Comparison of ENCODE assay signal across 34 cellular contexts in genomic region chr13:94160875-94161274, GRCh38.
"Had no signal": no experiment of that assay in that cellular context is flagged by ENCODE, and none has a peak within 500 bp of the region (broad histone marks: within the 10 kb centered on the region; RNA-seq: fewer than 3 reads in every experiment).

No MANE protein-coding gene starts in this region.

- DNase-seq: activated CD4-positive, alpha-beta T cell treated with anti-CD3 and anti-CD28 coated beads, Interleukin-2, amount 10 ng/mL, durations not matched to agents 24 days and 14 days; activated CD4-positive, alpha-beta T cell treated with anti-CD3 and anti-CD28 coated beads, Interleukin-2, amount 50 U/mL, for 4 hours; activated CD4-positive, CD25-positive, alpha-beta regulatory T cell; activated CD8-positive, alpha-beta T cell treated with anti-CD3 and anti-CD28 coated beads for 36 hours; activated effector memory CD4-positive, alpha-beta T cell treated with anti-CD3 and anti-CD28 coated beads, Interleukin-2, amount 50 U/mL, for 16 hours; activated naive CD4-positive, alpha-beta T cell; activated naive CD4-positive, alpha-beta T cell treated with anti-CD3 and anti-CD28 coated beads, Interleukin-2, amount 50 U/mL, for 16 hours; activated naive CD8-positive, alpha-beta T cell treated with anti-CD3 and anti-CD28 coated beads for 36 hours; activated T-cell treated with anti-CD3 and anti-CD28 coated beads, Interleukin-2, amount 50 U/mL, for 1 hour; activated T-cell treated with anti-CD3 and anti-CD28 coated beads, Interleukin-2, amount 50 U/mL, for 72 hours; amniotic stem cell; aorta; brain microvascular endothelial cell; Karpas-422; KBM-7; NCI-H1105; NCI-H1436 treated with DMSO at 0.1 percent for 48 hours; NCI-H187 treated with DMSO at 0.1 percent for 48 hours; NCI-H2171 treated with DMSO at 0.1 percent for 48 hours; NCI-H2227 treated with DMSO at 0.1 percent for 48 hours; NCI-H446; NCI-H510A treated with DMSO at 0.1 percent for 48 hours; NCI-H774; Peyer's patch; RPMI8226; SIG-M5; SW 1271; T-helper 1 cell; T-helper 2 cell; T-helper 9 cell; WERI-Rb-1 had no signal

- H3K4me3 ChIP-seq: cardiac muscle cell, Peyer's patch had no signal

- H3K9me3 ChIP-seq: Peyer's patch had no signal

- H3K36me3 ChIP-seq: brain microvascular endothelial cell, cardiac muscle cell, Peyer's patch had no signal

- H3K27me3 ChIP-seq: brain microvascular endothelial cell, cardiac muscle cell, Peyer's patch had no signal

- H3K27ac ChIP-seq: brain microvascular endothelial cell, cardiac muscle cell, Peyer's patch, WERI-Rb-1 had no signal

- H3K4me1 ChIP-seq: Peyer's patch had no signal

- ATAC-seq: activated CD8-positive, alpha-beta T cell treated with anti-CD3 and anti-CD28 coated beads for 36 hours; activated T-cell treated with anti-CD3 and anti-CD28 coated beads, Interleukin-2, amount 50 U/mL, for 72 hours; activated T-helper 17 cell treated with anti-CD3 and anti-CD28 coated beads, Interleukin-2, amount 50 U/mL, for 72 hours; Right ventricle myocardium inferior had no signal
